ENCODE assay signal across 1 cellular context in genomic region chr20:1212607-1213396, GRCh38.
TF ChIP-seq lines count a peak whose summit lies in the region.

No MANE protein-coding gene starts in this region.

TF ChIP-seq in HepG2, 621 proteins besides CTCF, POLR2A, EP300 and RAD21 (continued from another document and continues in another):
- TF ChIP-seq IRF1 (CRISPR knock-in tag; IDR thresholded peaks at IDR 0.05; ENCODE audit: low read depth) (no peak), SOX13 (IDR thresholded peaks at IDR 0.05) (no peak), SOX13 (CRISPR knock-in tag; conservative IDR thresholded peaks at IDR 0.05 in 1 of 2, IDR thresholded peaks at IDR 0.05 in 1 of 2) (0 out of 4 replicates have a peak, but pooled peaks of 1 of the 2 experiments have one; percentile 6), ZNF333 (CRISPR knock-in tag; IDR thresholded peaks at IDR 0.05; ENCODE audit: borderline replicate concordance) (no peak), ZNF546 (CRISPR knock-in tag; conservative IDR thresholded peaks at IDR 0.05) (no peak), MAFG (CRISPR knock-in tag; IDR thresholded peaks at IDR 0.05) (no peak), CAMTA2 (CRISPR knock-in tag; IDR thresholded peaks at IDR 0.05; ENCODE audit: borderline replicate concordance) (no peak), ZNF788 (CRISPR knock-in tag; IDR thresholded peaks at IDR 0.05; ENCODE audit: borderline replicate concordance) (no peak), ARHGAP35 (CRISPR knock-in tag; IDR thresholded peaks at IDR 0.05; ENCODE audit: borderline replicate concordance) (no peak), PLSCR1 (CRISPR knock-in tag; IDR thresholded peaks at IDR 0.05; ENCODE audit: borderline replicate concordance) (no peak), SYNCRIP (IDR thresholded peaks at IDR 0.05; ENCODE audit: insufficient read depth, low read depth, low read length) (no peak), GATA4 (IDR thresholded peaks at IDR 0.05; ENCODE audit: borderline replicate concordance, low read depth) (no peak), SMC3 (IDR thresholded peaks at IDR 0.05; ENCODE audit: low read length) (peak; percentile 95), UBTF (CRISPR knock-in tag; IDR thresholded peaks at IDR 0.05) (peak; percentile 36; the same call in 1 of the 2 replicates), RBM22 (optimal IDR thresholded peaks at IDR 0.05; ENCODE audit: low read length) (no peak), ZNF33A (CRISPR knock-in tag; IDR thresholded peaks at IDR 0.05; ENCODE audit: borderline replicate concordance) (no peak), RARA (CRISPR knock-in tag; IDR thresholded peaks at IDR 0.05) (no peak), MTA1 (CRISPR knock-in tag; IDR thresholded peaks at IDR 0.05; ENCODE audit: borderline replicate concordance) (no peak), ZKSCAN8 (CRISPR knock-in tag; IDR thresholded peaks at IDR 0.05; ENCODE audit: borderline replicate concordance) (no peak), SP1 (IDR thresholded peaks at IDR 0.05) (no peak), SP1 (CRISPR knock-in tag; IDR thresholded peaks at IDR 0.05) (0 out of 2 replicates have a peak, but pooled peaks have one; percentile 51), MLLT10 (CRISPR knock-in tag; IDR thresholded peaks at IDR 0.05) (no peak), MEF2D (CRISPR knock-in tag; IDR thresholded peaks at IDR 0.05) (peak; percentile 48; the same call in 1 of the 2 replicates), NONO (IDR thresholded peaks at IDR 0.05) (no peak), NONO (CRISPR knock-in tag; conservative IDR thresholded peaks at IDR 0.05) (0 out of 2 replicates have a peak, but pooled peaks have one; percentile 40), MYPOP (CRISPR knock-in tag; IDR thresholded peaks at IDR 0.05) (no peak), MTERF4 (CRISPR knock-in tag; IDR thresholded peaks at IDR 0.05) (peak; percentile 81; the same call in 1 of the 2 replicates), ZNF280B (CRISPR knock-in tag; IDR thresholded peaks at IDR 0.05; ENCODE audit: borderline replicate concordance) (0 out of 2 replicates have a peak, but pooled peaks have one; percentile 44), ZNF574 (CRISPR knock-in tag; IDR thresholded peaks at IDR 0.05) (peak; percentile 60; the same call in 1 of the 2 replicates), ZNF362 (CRISPR knock-in tag; IDR thresholded peaks at IDR 0.05; ENCODE audit: borderline replicate concordance) (no peak), BRF2 (CRISPR knock-in tag; IDR thresholded peaks at IDR 0.05) (no peak), BRCA1 (CRISPR knock-in tag; IDR thresholded peaks at IDR 0.05) (0 out of 2 replicates have a peak, but pooled peaks have one; percentile 77), ZNF749 (CRISPR knock-in tag; IDR thresholded peaks at IDR 0.05; ENCODE audit: borderline replicate concordance) (no peak), DZIP1 (CRISPR knock-in tag; IDR thresholded peaks at IDR 0.05) (no peak), SNAI1 (CRISPR knock-in tag; IDR thresholded peaks at IDR 0.05; ENCODE audit: borderline replicate concordance) (no peak), TFDP2 (CRISPR knock-in tag; IDR thresholded peaks at IDR 0.05) (peak; percentile 87), PRDM15 (CRISPR knock-in tag; IDR thresholded peaks at IDR 0.05) (no peak), ZNF12 (CRISPR knock-in tag; IDR thresholded peaks at IDR 0.05) (no peak), MXI1 (IDR thresholded peaks at IDR 0.05; ENCODE audit: borderline replicate concordance, low read depth, low read length) (no peak)
